10 cellular contexts compared by ENCODE assay signal in the genomic region with DNA sequence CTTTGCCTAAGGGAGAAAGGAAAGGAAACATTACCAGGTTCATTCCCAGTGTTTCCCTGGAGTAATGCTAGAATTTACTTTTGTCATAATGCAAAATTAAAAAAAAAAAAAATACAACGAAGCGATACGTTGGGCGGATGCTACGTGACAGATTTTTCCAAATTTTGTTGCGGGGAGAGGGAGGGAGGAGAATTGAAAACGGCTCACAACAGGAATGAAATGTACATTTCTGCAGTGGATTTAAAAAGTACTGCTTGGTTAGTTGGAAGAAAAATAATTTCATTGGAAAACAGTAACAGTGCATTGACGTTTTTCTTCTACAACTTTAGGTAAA.
DNase-seq lines count a peak whose midpoint lies in the region; ATAC-seq lines count a peak whose summit lies in the region.
"Had no signal": no experiment of that assay in that cellular context is flagged by ENCODE, and none has a peak within 500 bp of the region (broad histone marks: within the 10 kb centered on the region; RNA-seq: fewer than 3 reads in every experiment).

No MANE protein-coding gene starts in this region.

- DNase-seq in activated CD4-positive, alpha-beta T cell treated with anti-CD3 and anti-CD28 coated beads, Interleukin-2, amount 10 ng/mL, durations not matched to agents 24 days and 14 days = no peak
- DNase-seq in activated CD4-positive, alpha-beta T cell treated with anti-CD3 and anti-CD28 coated beads, Interleukin-2, amount 50 U/mL, for 48 hours = no peak
- DNase-seq in immature natural killer cell = no peak
- no peak for DNase-seq in stimulated activated naive B cell treated with anti-CD40 and anti-IgM and Interleukin-4, amounts not matched to agents 10 μg/mL and 1 μg/mL and 100 μg/mL, for 72 hours
- DNase-seq in AG08395 (ENCODE audit: low spot score) = no peak
- DNase-seq: activated gamma-delta T cell, NCI-H2227 treated with DMSO at 0.1 percent for 48 hours had no signal

- H3K36me3 Mint-ChIP-seq in activated CD4-positive, alpha-beta T cell treated with anti-CD3 and anti-CD28 coated beads, Interleukin-2, amount 10 ng/mL, durations not matched to agents 24 days and 14 days (ENCODE audit: low read depth) = peaks cover 16% of the 10 kb centered on the region
- peaks cover under 1% of the 10 kb centered on the region for H3K36me3 Mint-ChIP-seq in activated naive CD8-positive, alpha-beta T cell
- peaks cover 0 to 3% (median 1%) of the 10 kb centered on the region in 3 donors for H3K36me3 Mint-ChIP-seq in immature natural killer cell
- peaks cover 26 to 35% of the 10 kb centered on the region in 2 donors for H3K36me3 Mint-ChIP-seq in stimulated activated naive B cell treated with anti-CD40 and anti-IgM and Interleukin-4, amounts not matched to agents 10 μg/mL and 1 μg/mL and 100 μg/mL, for 72 hours

- peak overlapping the region; percentile 82 for H3K27ac Mint-ChIP-seq in activated CD4-positive, alpha-beta T cell treated with anti-CD3 and anti-CD28 coated beads, Interleukin-2, amount 10 ng/mL, durations not matched to agents 24 days and 14 days
- peak overlapping the region; percentile 70 for H3K27ac Mint-ChIP-seq in activated naive CD8-positive, alpha-beta T cell
- H3K27ac Mint-ChIP-seq in immature natural killer cell = peak overlapping the region in 1 of 6 donors; percentile 33
- no peak overlapping the region for H3K27ac Mint-ChIP-seq in stimulated activated naive B cell treated with anti-CD40 and anti-IgM and Interleukin-4, amounts not matched to agents 10 μg/mL and 1 μg/mL and 100 μg/mL, for 72 hours

- H3K9me3 Mint-ChIP-seq in activated CD4-positive, alpha-beta T cell treated with anti-CD3 and anti-CD28 coated beads, Interleukin-2, amount 10 ng/mL, durations not matched to agents 24 days and 14 days = peaks cover 3% of the 10 kb centered on the region
- H3K9me3 Mint-ChIP-seq in activated naive CD8-positive, alpha-beta T cell (ENCODE audit: low read depth) = no peaks in the 10 kb centered on the region
- H3K9me3 Mint-ChIP-seq in immature natural killer cell = peaks cover 0 to 1% (median 0%) of the 10 kb centered on the region in 6 donors
- peaks cover 0 to 2% of the 10 kb centered on the region in 2 donors for H3K9me3 Mint-ChIP-seq in stimulated activated naive B cell treated with anti-CD40 and anti-IgM and Interleukin-4, amounts not matched to agents 10 μg/mL and 1 μg/mL and 100 μg/mL, for 72 hours

- ATAC-seq in stimulated activated naive B cell treated with anti-CD40 and anti-IgM and Interleukin-4, amounts not matched to agents 10 μg/mL and 1 μg/mL and 100 μg/mL, for 72 hours (replicated peaks) = no peak
- ATAC-seq in GM21576 (IDR thresholded peaks at IDR 0.05; ENCODE audit: unreplicated experiment) (no peak), GM21529 (IDR thresholded peaks at IDR 0.05; ENCODE audit: unreplicated experiment) (no peak)

- H3K27me3 Mint-ChIP-seq in activated CD4-positive, alpha-beta T cell treated with anti-CD3 and anti-CD28 coated beads, Interleukin-2, amount 10 ng/mL, durations not matched to agents 24 days and 14 days = peaks cover 10% of the 10 kb centered on the region
- no peaks in the 10 kb centered on the region for H3K27me3 Mint-ChIP-seq in activated naive CD8-positive, alpha-beta T cell
- H3K27me3 Mint-ChIP-seq in immature natural killer cell (ENCODE audit: low read depth in 3 of 3) = peaks cover 14 to 19% (median 17%) of the 10 kb centered on the region in 3 donors
- peaks cover 0 to 4% of the 10 kb centered on the region in 2 donors for H3K27me3 Mint-ChIP-seq in stimulated activated naive B cell treated with anti-CD40 and anti-IgM and Interleukin-4, amounts not matched to agents 10 μg/mL and 1 μg/mL and 100 μg/mL, for 72 hours

- intact Hi-C loops in activated CD4-positive, alpha-beta T cell treated with anti-CD3 and anti-CD28 coated beads, Interleukin-2, amount 10 ng/mL, durations not matched to agents 24 days and 14 days (cut with micrococcal nuclease) = no loop called here

- peak overlapping the region; percentile 71 for H3K4me3 Mint-ChIP-seq in activated CD4-positive, alpha-beta T cell treated with anti-CD3 and anti-CD28 coated beads, Interleukin-2, amount 10 ng/mL, durations not matched to agents 24 days and 14 days
- H3K4me3 Mint-ChIP-seq in activated naive CD8-positive, alpha-beta T cell = peak overlapping the region; percentile 65
- peak overlapping the region; percentile 53 to 93 (median 68) for H3K4me3 Mint-ChIP-seq in immature natural killer cell
- peak overlapping the region; percentile 83 to 95 for H3K4me3 Mint-ChIP-seq in stimulated activated naive B cell treated with anti-CD40 and anti-IgM and Interleukin-4, amounts not matched to agents 10 μg/mL and 1 μg/mL and 100 μg/mL, for 72 hours

- H3K4me1 Mint-ChIP-seq in activated CD4-positive, alpha-beta T cell treated with anti-CD3 and anti-CD28 coated beads, Interleukin-2, amount 10 ng/mL, durations not matched to agents 24 days and 14 days = peaks cover 32% of the 10 kb centered on the region
- peaks cover 52% of the 10 kb centered on the region for H3K4me1 Mint-ChIP-seq in activated naive CD8-positive, alpha-beta T cell (ENCODE audit: low read depth)
- H3K4me1 Mint-ChIP-seq in immature natural killer cell = peaks cover 34 to 49% of the 10 kb centered on the region in 2 donors
- peaks cover 28 to 53% of the 10 kb centered on the region in 2 donors for H3K4me1 Mint-ChIP-seq in stimulated activated naive B cell treated with anti-CD40 and anti-IgM and Interleukin-4, amounts not matched to agents 10 μg/mL and 1 μg/mL and 100 μg/mL, for 72 hours
